9 cellular contexts compared by ENCODE assay signal in the genomic region with DNA sequence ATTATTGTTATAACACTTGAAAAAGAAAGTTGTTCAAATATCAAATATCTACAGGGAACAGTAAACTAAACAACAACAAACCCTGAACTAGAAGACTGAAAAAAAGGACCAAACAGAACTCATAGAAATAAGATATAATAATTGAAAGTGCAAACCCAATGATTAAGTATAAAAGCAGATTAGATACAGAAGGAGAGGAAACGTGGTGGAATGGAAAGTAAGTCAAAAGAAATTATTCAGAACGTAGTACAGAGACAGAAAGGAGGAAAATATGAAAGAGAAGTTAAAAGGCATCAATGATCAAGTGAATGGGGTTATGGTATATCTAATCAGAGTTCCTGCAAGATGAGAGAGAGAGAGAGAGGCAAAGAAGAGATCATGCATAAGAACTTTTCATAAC.
"Had no signal": no experiment of that assay in that cellular context is flagged by ENCODE, and none has a peak within 500 bp of the region (broad histone marks: within the 10 kb centered on the region; RNA-seq: fewer than 3 reads in every experiment).

No MANE protein-coding gene starts in this region.

- H3K27ac ChIP-seq: GM23248 had no signal

- H3K9ac ChIP-seq: GM23248 had no signal

- H2AFZ ChIP-seq: GM23248 had no signal

- DNase-seq: GM23248, GOT3, H7, H9, HCEC 1CT, HFFc6 had no signal

- H3K4me1 ChIP-seq: HAP-1 had no signal

- H3K4me3 ChIP-seq: GM23248, GM23338, HAP-1 had no signal

- ATAC-seq: GM23338, HCT116 had no signal

- H3K36me3 ChIP-seq: HAP-1 had no signal

- H3K4me2 ChIP-seq: GM23338 had no signal

- H3K9me3 ChIP-seq: HAP-1 had no signal
